Comparison of ENCODE assay signal across 14 cellular contexts in genomic region chr2:221097568-221097915, GRCh38.
DNase-seq lines count a peak whose midpoint lies in the region; ATAC-seq lines count a peak whose summit lies in the region.
"Had no signal": no experiment of that assay in that cellular context is flagged by ENCODE, and none has a peak within 500 bp of the region (broad histone marks: within the 10 kb centered on the region; RNA-seq: fewer than 3 reads in every experiment).

No MANE protein-coding gene starts in this region.

- H3K9me3 Mint-ChIP-seq in activated T-helper 17 cell treated with anti-CD3 and anti-CD28 coated beads, Interleukin-2, amount 50 U/mL, for 72 hours, result no peaks in the 10 kb centered on the region
- no peaks in the 10 kb centered on the region for H3K9me3 Mint-ChIP-seq in activated CD8-positive, alpha-beta T cell treated with anti-CD3 and anti-CD28 coated beads, Interleukin-2, amount 10 ng/mL, durations not matched to agents 7 days and 5 days (ENCODE audit: insufficient read depth)
- H3K9me3 Mint-ChIP-seq: activated naive CD8-positive, alpha-beta T cell treated with anti-CD3 and anti-CD28 coated beads, Interleukin-2, amount 50 U/mL, for 24 hours had no signal

- H3K4me3 Mint-ChIP-seq in activated T-helper 17 cell treated with anti-CD3 and anti-CD28 coated beads, Interleukin-2, amount 50 U/mL, for 72 hours, result no peak overlapping the region
- no peak overlapping the region for H3K4me3 Mint-ChIP-seq in activated CD8-positive, alpha-beta T cell treated with anti-CD3 and anti-CD28 coated beads, Interleukin-2, amount 10 ng/mL, durations not matched to agents 7 days and 5 days
- H3K4me3 Mint-ChIP-seq: activated naive CD8-positive, alpha-beta T cell treated with anti-CD3 and anti-CD28 coated beads, Interleukin-2, amount 50 U/mL, for 24 hours had no signal

- H3K36me3 Mint-ChIP-seq in activated T-helper 17 cell treated with anti-CD3 and anti-CD28 coated beads, Interleukin-2, amount 50 U/mL, for 72 hours (ENCODE audit: low read depth), result no peaks in the 10 kb centered on the region
- H3K36me3 Mint-ChIP-seq in activated CD8-positive, alpha-beta T cell treated with anti-CD3 and anti-CD28 coated beads, Interleukin-2, amount 10 ng/mL, durations not matched to agents 7 days and 5 days (ENCODE audit: low read depth), result no peaks in the 10 kb centered on the region

- H3K27ac Mint-ChIP-seq in activated T-helper 17 cell treated with anti-CD3 and anti-CD28 coated beads, Interleukin-2, amount 50 U/mL, for 72 hours, result no peak overlapping the region
- no peak overlapping the region for H3K27ac Mint-ChIP-seq in activated CD8-positive, alpha-beta T cell treated with anti-CD3 and anti-CD28 coated beads, Interleukin-2, amount 10 ng/mL, durations not matched to agents 7 days and 5 days
- H3K27ac Mint-ChIP-seq: activated naive CD8-positive, alpha-beta T cell treated with anti-CD3 and anti-CD28 coated beads, Interleukin-2, amount 50 U/mL, for 24 hours had no signal

- peaks cover 3% of the 10 kb centered on the region for H3K27me3 Mint-ChIP-seq in activated T-helper 17 cell treated with anti-CD3 and anti-CD28 coated beads, Interleukin-2, amount 50 U/mL, for 72 hours
- H3K27me3 Mint-ChIP-seq in activated CD8-positive, alpha-beta T cell treated with anti-CD3 and anti-CD28 coated beads, Interleukin-2, amount 10 ng/mL, durations not matched to agents 7 days and 5 days (ENCODE audit: low read depth), result no peaks in the 10 kb centered on the region

- H3K4me1 Mint-ChIP-seq in activated T-helper 17 cell treated with anti-CD3 and anti-CD28 coated beads, Interleukin-2, amount 50 U/mL, for 72 hours, result no peaks in the 10 kb centered on the region
- H3K4me1 Mint-ChIP-seq in activated CD8-positive, alpha-beta T cell treated with anti-CD3 and anti-CD28 coated beads, Interleukin-2, amount 10 ng/mL, durations not matched to agents 7 days and 5 days (ENCODE audit: low read depth), result no peaks in the 10 kb centered on the region
- H3K4me1 Mint-ChIP-seq: activated naive CD8-positive, alpha-beta T cell treated with anti-CD3 and anti-CD28 coated beads, Interleukin-2, amount 50 U/mL, for 24 hours had no signal

- DNase-seq in ACHN (peak; percentile 87), HK-2 (ENCODE audit: unreplicated experiment) (peak; percentile 51), fibroblast of the conjunctiva (ENCODE audit: low read depth) (peak; percentile 31), anterior cingulate cortex (lab: John Stamatoyannopoulos, UW) (no peak), NCI-H2029 treated with DMSO at 0.1 percent for 48 hours (lab: John Stamatoyannopoulos, UW) (no peak)
- DNase-seq in activated CD8-positive, alpha-beta T cell treated with anti-CD3 and anti-CD28 coated beads, Interleukin-2, amount 10 ng/mL, durations not matched to agents 7 days and 5 days, result no peak
- DNase-seq: activated naive CD8-positive, alpha-beta T cell treated with anti-CD3 and anti-CD28 coated beads, Interleukin-2, amount 50 U/mL, for 24 hours; effector CD8-positive, alpha-beta T cell; NCI-H2171; ovary; T1000 had no signal

- peak; percentile 48 for ATAC-seq in activated T-helper 17 cell treated with anti-CD3 and anti-CD28 coated beads, Interleukin-2, amount 50 U/mL, for 72 hours (replicated peaks)
- ATAC-seq in HG02642 (IDR thresholded peaks at IDR 0.05; ENCODE audit: poor library complexity, unreplicated experiment), result no peak
- no peak for ATAC-seq in activated CD8-positive, alpha-beta T cell treated with anti-CD3 and anti-CD28 coated beads, Interleukin-2, amount 10 ng/mL, durations not matched to agents 7 days and 5 days
- ATAC-seq: activated naive CD8-positive, alpha-beta T cell treated with anti-CD3 and anti-CD28 coated beads, Interleukin-2, amount 50 U/mL, for 24 hours; Panc1 had no signal

- in situ Hi-C loops in ACHN (cut with HindIII; ENCODE audit: low pct_ligation_motif_present, low pct_unique_long_range_greater_than_20kb, low sequenced_read_pairs), result no loop called here

- POLR2A ChIA-PET in activated CD8-positive, alpha-beta T cell treated with anti-CD3 and anti-CD28 coated beads, Interleukin-2, amount 10 ng/mL, durations not matched to agents 7 days and 5 days (lab: Charles Lee), result no interaction called here

- CTCF ChIA-PET in activated CD8-positive, alpha-beta T cell treated with anti-CD3 and anti-CD28 coated beads, Interleukin-2, amount 10 ng/mL, durations not matched to agents 7 days and 5 days (lab: Charles Lee), result no interaction called here

Comparison
In these comparisons a context has a peak if more than half of its experiments do, and no peak if none do; other contexts are left out.
1. DNase-seq: peak in ACHN (single experiment), HK-2 (single experiment) and fibroblast of the conjunctiva (single experiment); none in anterior cingulate cortex (0 of 58), NCI-H2029 treated with DMSO at 0.1 percent for 48 hours (single experiment) and activated CD8-positive, alpha-beta T cell treated with anti-CD3 and anti-CD28 coated beads, Interleukin-2, amount 10 ng/mL, durations not matched to agents 7 days and 5 days (single experiment).